In the genomic region with DNA sequence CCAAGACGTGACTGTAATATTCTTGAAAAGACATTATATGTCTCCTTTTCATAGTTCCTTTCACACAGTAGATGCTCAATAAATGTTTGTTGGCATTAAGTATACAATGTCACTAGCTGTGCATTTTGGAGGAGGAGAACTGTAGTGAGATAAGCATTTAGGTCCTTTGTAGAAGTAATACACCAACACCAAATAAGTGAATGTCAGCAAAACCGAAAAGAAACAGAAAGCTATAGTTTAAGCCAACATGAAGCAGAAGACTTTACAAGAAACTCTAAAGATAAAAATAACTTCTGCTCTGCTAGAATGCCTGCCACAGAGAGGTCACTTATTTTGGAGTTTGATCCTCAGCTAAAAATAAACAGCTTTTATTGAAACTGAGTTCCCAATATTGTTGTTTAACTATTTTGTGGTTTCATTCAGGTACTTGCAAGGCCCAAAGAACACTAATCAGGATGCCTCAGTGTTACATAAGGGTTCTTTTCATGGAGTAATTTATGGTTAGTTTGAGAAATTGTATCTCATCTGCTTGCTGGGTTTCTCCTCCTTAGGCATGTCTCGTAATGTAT, we compare ENCODE assay signal across 23 cellular contexts.
A peak's percentile ranks its signal among the peaks of the same experiment; 100 is the strongest.
DNase-seq lines count a peak whose midpoint lies in the region; ATAC-seq and TF ChIP-seq lines count a peak whose summit lies in the region.
"Had no signal": no experiment of that assay in that cellular context is flagged by ENCODE, and none has a peak within 500 bp of the region (broad histone marks: within the 10 kb centered on the region; RNA-seq: fewer than 3 reads in every experiment).

No MANE protein-coding gene starts in this region.

- intact Hi-C loops in right cardiac atrium (cut with DNase I) (no loop called here), esophagus squamous epithelium (cut with DNase I) (no loop called here)

- H3K4me3 ChIP-seq in right atrium auricular region (no peak overlapping the region), right cardiac atrium (ENCODE audit: low read length) (no peak overlapping the region), esophagus squamous epithelium (no peak overlapping the region), rectal smooth muscle tissue (ENCODE audit: low read length) (no peak overlapping the region)
- H3K4me3 ChIP-seq: MG63, skin epidermis had no signal

- H3K36me3 ChIP-seq in right atrium auricular region (no peaks in the 10 kb centered on the region), esophagus squamous epithelium (no peaks in the 10 kb centered on the region), rectal smooth muscle tissue (ENCODE audit: control insufficient read depth, insufficient read depth, low read length) (no peaks in the 10 kb centered on the region)

- H3K27me3 ChIP-seq in right atrium auricular region: no peaks in the 10 kb centered on the region
- H3K27me3 ChIP-seq in right cardiac atrium (ENCODE audit: control insufficient read depth, insufficient read depth): no peaks in the 10 kb centered on the region
- H3K27me3 ChIP-seq in esophagus squamous epithelium: no peaks in the 10 kb centered on the region
- H3K27me3 ChIP-seq in rectal smooth muscle tissue (ENCODE audit: control insufficient read depth, insufficient read depth, low read length): no peaks in the 10 kb centered on the region
- H3K27me3 ChIP-seq: MG63 had no signal

- no peak for DNase-seq in right atrium auricular region (ENCODE audit: low spot score)
- DNase-seq in right cardiac atrium: no peak
- no peak for DNase-seq in esophagus squamous epithelium (lab: John Stamatoyannopoulos, UW)
- no peak for DNase-seq in NCI-H1436 (lab: John Stamatoyannopoulos, UW)
- no peak for DNase-seq in activated CD8-positive, alpha-beta memory T cell treated with anti-CD3 and anti-CD28 coated beads, Interleukin-2, amount 50 U/mL, for 4 hours
- no peak for DNase-seq in activated T-cell treated with anti-CD3 and anti-CD28 coated beads for 4 hours
- DNase-seq: activated CD4-positive, alpha-beta T cell treated with anti-CD3 and anti-CD28 coated beads, Interleukin-2, amount 50 U/mL, for 1 hour; cerebellar nuclear complex; effector memory CD8-positive, alpha-beta T cell; glutamatergic neuron; H9; left cardiac atrium; mesendoderm; MG63; NCI-H146; NCI-H524 treated with DMSO at 0.1 percent for 48 hours had no signal

- ATAC-seq in right cardiac atrium: no peak
- no peak for ATAC-seq in GM19397 (IDR thresholded peaks at IDR 0.05; ENCODE audit: unreplicated experiment)
- ATAC-seq: activated T-helper 17 cell treated with anti-CD3 and anti-CD28 coated beads, Interleukin-2, amount 50 U/mL, for 72 hours; effector memory CD8-positive, alpha-beta T cell; left cardiac atrium; natural killer cell treated with Interleukin-12 subunit alpha and Interleukin-12 subunit beta and Interleukin-15 and Interleukin-18, amount 100 ng/mL, for 72 hours; SK-N-SH treated with all-trans-retinoic acid at 6 μM for 48 hours; stimulated activated memory B cell treated with anti-CD40 and anti-IgM and Interleukin-4, amounts not matched to agents 10 μg/mL and 1 μg/mL and 100 μg/mL, for 72 hours had no signal

- H3K9ac ChIP-seq in rectal smooth muscle tissue (ENCODE audit: low read length): no peak overlapping the region

- H3K4me1 ChIP-seq in right atrium auricular region: peaks cover 0 to 83% of the 10 kb centered on the region in 2 donors
- peaks cover 23% of the 10 kb centered on the region for H3K4me1 ChIP-seq in right cardiac atrium (ENCODE audit: control insufficient read depth, insufficient read depth, low read length)
- peaks cover 0 to 42% (median 4%) of the 10 kb centered on the region in 3 donors for H3K4me1 ChIP-seq in esophagus squamous epithelium
- H3K4me1 ChIP-seq in rectal smooth muscle tissue (ENCODE audit: control insufficient read depth, insufficient read depth, low read length): peaks cover 58% of the 10 kb centered on the region

- TF ChIP-seq POLR2A in esophagus squamous epithelium (IDR thresholded peaks at IDR 0.05): no peak

- WGBS in right cardiac atrium: 69% methylated on average over 3 of the region's 3 CpGs
- WGBS in esophagus squamous epithelium, 2 donors: 69 to 71% methylated on average over 3 of the region's 3 CpGs

- H3K27ac ChIP-seq in right atrium auricular region (peak overlapping the region; percentile 2 to 14), right cardiac atrium (ENCODE audit: low read length) (no peak overlapping the region), esophagus squamous epithelium (peak overlapping the region in 3 of 4 donors; percentile 11 to 74 (median 66)), rectal smooth muscle tissue (ENCODE audit: low read depth, low read length) (peak overlapping the region; percentile 74)

- H3K9me3 ChIP-seq in right atrium auricular region: no peaks in the 10 kb centered on the region
- no peaks in the 10 kb centered on the region for H3K9me3 ChIP-seq in right cardiac atrium (ENCODE audit: control insufficient read depth, low read length)
- no peaks in the 10 kb centered on the region for H3K9me3 ChIP-seq in esophagus squamous epithelium
- H3K9me3 ChIP-seq: MG63 had no signal

- TF ChIP-seq CTCF in right atrium auricular region (IDR thresholded peaks at IDR 0.05) (no peak), esophagus squamous epithelium (IDR thresholded peaks at IDR 0.05) (no peak)
